Comparison of ENCODE assay signal across 9 cellular contexts in the genomic region with DNA sequence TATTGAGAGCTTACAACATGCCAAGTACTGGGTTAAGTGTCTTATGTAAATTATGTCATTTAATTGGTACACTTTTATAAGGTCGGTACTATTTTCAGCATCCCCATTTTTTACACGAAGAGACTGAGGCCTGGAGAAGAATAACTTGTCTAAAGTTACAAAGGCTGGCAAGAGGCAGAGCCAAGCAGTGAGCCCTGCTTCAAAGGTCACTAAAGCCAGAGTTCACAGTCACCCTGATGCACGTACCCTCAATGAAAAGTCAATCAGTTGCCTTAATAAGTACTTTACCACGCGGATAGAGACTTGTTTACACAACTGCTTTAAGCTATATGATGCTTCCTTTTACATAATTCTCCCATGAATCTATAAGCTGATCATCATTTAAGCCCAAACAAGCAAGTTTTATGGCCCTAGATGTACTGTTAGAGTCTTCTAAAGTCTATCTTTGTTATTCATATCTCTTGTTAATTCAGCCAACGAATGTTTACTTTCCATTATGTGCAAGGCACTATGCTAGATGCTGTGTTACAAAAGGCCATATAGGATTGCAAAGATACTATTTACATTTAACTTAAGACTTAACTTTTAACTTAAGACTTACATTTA.
"Had no signal": no experiment of that assay in that cellular context is flagged by ENCODE, and none has a peak within 500 bp of the region (broad histone marks: within the 10 kb centered on the region; RNA-seq: fewer than 3 reads in every experiment).

No MANE protein-coding gene starts in this region.

- H3K9me3 Mint-ChIP-seq: GM23338, H9, HFFc6, IgD-negative memory B cell had no signal

- H3K4me3 Mint-ChIP-seq: GM23338, H9, HFFc6, IgD-negative memory B cell had no signal

- H3K9ac ChIP-seq: KMS-11 had no signal

- H3K4me1 Mint-ChIP-seq: IgD-negative memory B cell had no signal

- H3K4me3 ChIP-seq: GM23338 had no signal

- H3K4me2 ChIP-seq: GM23338, KMS-11 had no signal

- DNase-seq: H9, HFFc6, KBM-7 had no signal

- H3K27ac Mint-ChIP-seq: GM23338, HFFc6 had no signal

- H3K27me3 Mint-ChIP-seq: IgD-negative memory B cell had no signal

- H2AFZ ChIP-seq: GM23338 had no signal

- H3K27ac ChIP-seq: HL-60, KMS-11 had no signal

- ATAC-seq: GM23338, HCT116, HepG2 had no signal
